ENCODE assay signal across 8 cellular contexts in the genomic region with DNA sequence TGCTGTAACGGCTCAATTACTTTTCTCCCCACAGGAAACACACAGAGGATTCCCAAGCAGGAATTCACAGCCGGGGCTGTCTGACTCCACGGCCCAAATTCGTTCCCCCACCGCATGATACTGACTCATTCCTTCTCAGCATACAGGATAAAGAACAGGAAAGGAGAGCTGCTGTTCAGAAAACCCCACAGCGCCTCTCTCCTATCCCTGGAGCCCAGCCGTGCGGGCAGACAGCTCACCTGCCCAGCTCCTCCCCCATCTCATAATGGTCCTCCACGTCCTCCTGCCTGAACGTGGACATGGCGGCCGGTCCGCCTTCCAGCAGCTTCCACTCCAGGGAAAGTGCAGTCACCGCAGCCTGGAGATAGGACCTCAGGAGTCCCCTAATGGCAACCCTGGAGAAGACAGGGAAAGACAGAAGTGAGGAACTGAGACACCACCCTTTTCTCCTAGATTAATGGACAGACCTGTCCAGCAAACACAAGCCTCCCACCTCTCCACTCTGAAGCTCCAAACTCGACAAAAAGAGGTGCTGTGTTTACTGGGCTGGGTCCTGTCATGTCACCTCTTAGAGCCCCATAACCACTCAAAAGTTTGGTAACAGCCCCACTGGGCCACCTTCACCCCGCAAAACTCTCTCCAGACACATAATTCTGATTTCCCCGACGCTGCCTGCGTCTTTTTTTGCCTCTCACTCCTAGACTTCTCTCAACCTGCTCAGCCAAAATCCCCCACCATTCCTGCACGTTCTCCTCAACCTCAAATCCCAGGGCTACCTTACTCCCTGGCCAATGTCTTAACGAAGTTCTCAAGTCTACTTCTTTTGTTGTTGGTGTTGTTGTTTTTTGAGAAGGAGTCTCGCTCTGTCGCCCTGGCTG. TPM values are rescaled to one million over a fixed set of nuclear protein-coding genes. Genes with fewer than 3 reads are reported as not detected.
DNase-seq lines count a peak whose midpoint lies in the region; ATAC-seq, FAIRE-seq and TF ChIP-seq lines count a peak whose summit lies in the region.

No MANE protein-coding gene starts in this region.

- ATAC-seq in A549 (peak; percentile 37), left ventricle myocardium superior (peak; percentile 19)
- ATAC-seq in activated T-helper 17 cell treated with anti-CD3 and anti-CD28 coated beads, Interleukin-2, amount 50 U/mL, for 72 hours (replicated peaks) = no peak

- no peak for TF ChIP-seq CTCF in A549 (IDR thresholded peaks at IDR 0.05)
- TF ChIP-seq CTCF in HEK293 (tag by site-specific recombination; IDR thresholded peaks at IDR 0.05) = peak; percentile 57

- DNase-seq in A549 (ENCODE audit: low read depth in 1 of 2, low spot score in 1 of 2) (peak; percentile 46 to 72), left ventricle myocardium superior (no peak), skeletal muscle cell (ENCODE audit: low read depth) (peak; percentile 54), NCI-H2171 (lab: John Stamatoyannopoulos, UW) (no peak), SW480 (ENCODE audit: low spot score) (no peak), NCI-H1048 (lab: John Stamatoyannopoulos, UW) (no peak)

- peaks cover 55% of the 10 kb centered on the region for H3K36me3 Mint-ChIP-seq in activated T-helper 17 cell treated with anti-CD3 and anti-CD28 coated beads, Interleukin-2, amount 50 U/mL, for 72 hours (ENCODE audit: low read depth)

- 10% methylated on average over 19 of the region's 23 CpGs for WGBS in A549 (ENCODE audit: missing lambda C conversion rate)

- CTCF ChIA-PET in A549 (lab: Yijun Ruan, JAX) = interaction anchor here (0.5 to 4.8 kb wide), 12 partner anchors 11 to 387 kb away, joined by 3 to 16 read pairs (median 3); a partner anchor contains a TSS
- CTCF ChIA-PET in HEK293 (lab: Yijun Ruan, JAX) = interaction anchor here (0.5 to 2.0 kb wide), 13 partner anchors 9 to 438 kb away, joined by 3 to 10 read pairs (median 4); a partner anchor contains a TSS

- peak overlapping the region; percentile 95 for H3K27ac Mint-ChIP-seq in activated T-helper 17 cell treated with anti-CD3 and anti-CD28 coated beads, Interleukin-2, amount 50 U/mL, for 72 hours

- POLR2A ChIA-PET in A549 (lab: Yijun Ruan, JAX) (interaction anchor here (0.6 to 4.7 kb wide), 4 partner anchors 10 to 151 kb away, joined by 3 to 60 read pairs (median 4); a partner anchor contains a TSS), HEK293 (lab: Yijun Ruan, JAX) (interaction anchor here (0.7 to 5.3 kb wide), 13 partner anchors 11 to 502 kb away, joined by 3 to 258 read pairs (median 6); a partner anchor contains a TSS)

- H3K4me1 Mint-ChIP-seq in activated T-helper 17 cell treated with anti-CD3 and anti-CD28 coated beads, Interleukin-2, amount 50 U/mL, for 72 hours = peaks cover 11% of the 10 kb centered on the region

- peak overlapping the region; percentile 92 for H3K4me3 Mint-ChIP-seq in activated T-helper 17 cell treated with anti-CD3 and anti-CD28 coated beads, Interleukin-2, amount 50 U/mL, for 72 hours

- peak overlapping the region; percentile 88 to 98 for H3K27ac ChIP-seq in A549
- H3K27ac ChIP-seq in HEK293 (ENCODE audit: extremely low read depth, low read depth, low read length) = peak overlapping the region; percentile 78

- peak overlapping the region; percentile 94 for H3K4me2 ChIP-seq in A549

- TF ChIP-seq RAD21 in A549 (conservative IDR thresholded peaks at IDR 0.05 in 1 of 2, IDR thresholded peaks at IDR 0.05 in 1 of 2) = peak in 1 of 2 experiments; percentile 27; a peak in 2 of 5 replicates

- no peak for TF ChIP-seq EP300 in A549 (IDR thresholded peaks at IDR 0.05)

- H3K9me3 ChIP-seq in A549 (no peaks in the 10 kb centered on the region), HEK293 (ENCODE audit: control insufficient read depth, insufficient read depth, low read depth, low read length) (no peaks in the 10 kb centered on the region)

- no peak for FAIRE-seq in A549 (lab: Jason Lieb, UNC)

- no peaks in the 10 kb centered on the region for H3K9me3 Mint-ChIP-seq in activated T-helper 17 cell treated with anti-CD3 and anti-CD28 coated beads, Interleukin-2, amount 50 U/mL, for 72 hours

- H3K4me1 ChIP-seq in A549 (peaks cover 23% of the 10 kb centered on the region), HEK293 (ENCODE audit: control insufficient read depth, insufficient read depth, low read length) (peaks cover 17% of the 10 kb centered on the region)

- intact Hi-C loops in left ventricle myocardium superior (cut with micrococcal nuclease) = no loop called here

- no peak for TF ChIP-seq POLR2A in A549 (IDR thresholded peaks at IDR 0.05; ENCODE audit: low read length)

- H3K36me3 ChIP-seq in HEK293 (ENCODE audit: control insufficient read depth in 2 of 2, insufficient read depth in 1 of 2, low read length in 2 of 2) = peaks cover 18 to 38% of the 10 kb centered on the region in 2 experiments; a peak in 2 of 3 replicates

- no peaks in the 10 kb centered on the region for H3K27me3 Mint-ChIP-seq in activated T-helper 17 cell treated with anti-CD3 and anti-CD28 coated beads, Interleukin-2, amount 50 U/mL, for 72 hours

- peak overlapping the region; percentile 89 for H3K4me3 ChIP-seq in A549
- H3K4me3 ChIP-seq in HEK293 (ENCODE audit: low read depth, low read length) = peak overlapping the region; percentile 93
- peak overlapping the region; percentile 89 for H3K4me3 ChIP-seq in skeletal muscle cell (ENCODE audit: low read depth, low read length)

TF ChIP-seq in A549, 52 proteins besides CTCF, POLR2A, EP300 and RAD21 (continues in another document):
- TF ChIP-seq ZC3H11A (IDR thresholded peaks at IDR 0.05) = no peak
- TF ChIP-seq CBX8 (IDR thresholded peaks at IDR 0.05) = no peak
- TF ChIP-seq, protein P1, sequence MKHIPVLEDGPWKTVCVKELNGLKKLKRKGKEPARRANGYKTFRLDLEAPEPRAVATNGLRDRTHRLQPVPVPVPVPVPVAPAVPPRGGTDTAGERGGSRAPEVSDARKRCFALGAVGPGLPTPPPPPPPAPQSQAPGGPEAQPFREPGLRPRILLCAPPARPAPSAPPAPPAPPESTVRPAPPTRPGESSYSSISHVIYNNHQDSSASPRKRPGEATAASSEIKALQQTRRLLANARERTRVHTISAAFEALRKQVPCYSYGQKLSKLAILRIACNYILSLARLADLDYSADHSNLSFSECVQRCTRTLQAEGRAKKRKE (CRISPR knock-in tag; IDR thresholded peaks at IDR 0.05; ENCODE audit: low read depth) = no peak
- TF ChIP-seq FOSL2 (IDR thresholded peaks at IDR 0.05) = no peak
- 0 out of 2 replicates have a peak, but pooled peaks have one; percentile 4 for TF ChIP-seq FOSL2 (CRISPR knock-in tag; IDR thresholded peaks at IDR 0.05)
- no peak for TF ChIP-seq NFE2L2 (conservative IDR thresholded peaks at IDR 0.05; ENCODE audit: low read length)
- no peak for TF ChIP-seq POLR2AphosphoS2 (conservative IDR thresholded peaks at IDR 0.05; ENCODE audit: low read length)

TF ChIP-seq in HEK293, 187 proteins besides CTCF, POLR2A, EP300 and RAD21 (continues in another document):
- TF ChIP-seq ZNF677 (tag by site-specific recombination; IDR thresholded peaks at IDR 0.05) = no peak
- TF ChIP-seq ZNF366 (tag by site-specific recombination; conservative IDR thresholded peaks at IDR 0.05) = peak; percentile 38
- TF ChIP-seq SCRT2 (tag by site-specific recombination; IDR thresholded peaks at IDR 0.05) = 0 out of 2 replicates have a peak, but pooled peaks have one; percentile 60
- TF ChIP-seq SCRT1 (tag by site-specific recombination; IDR thresholded peaks at IDR 0.05; ENCODE audit: borderline replicate concordance) = no peak
- no peak for TF ChIP-seq ZNF426 (tag by site-specific recombination; IDR thresholded peaks at IDR 0.05)
- TF ChIP-seq ZNF768 (tag by site-specific recombination; IDR thresholded peaks at IDR 0.05) = no peak
- TF ChIP-seq ZEB2 (tag by site-specific recombination; IDR thresholded peaks at IDR 0.05) = 0 out of 2 replicates have a peak, but pooled peaks have one; percentile 9
- 0 out of 2 replicates have a peak, but pooled peaks have one; percentile 18 for TF ChIP-seq ZNF394 (tag by site-specific recombination; IDR thresholded peaks at IDR 0.05; ENCODE audit: borderline replicate concordance)
- TF ChIP-seq ZNF560 (tag by site-specific recombination; IDR thresholded peaks at IDR 0.05; ENCODE audit: borderline replicate concordance) = no peak

RNA-seq across cellular contexts. Expression of a gene that starts 1.2 kb away (rescaled TPM):
- polyA plus RNA-seq in A549 (2011; rRNA removed) = 30.4 and 33.0 TPM in 2 replicates
- 80.8 and 92.4 TPM in 2 replicates for polyA plus RNA-seq in A549 (2012; cell fraction: cytosol; rRNA removed)
- 89.4 and 104 TPM in 2 replicates for polyA plus RNA-seq in A549 (2012; cell fraction: nucleus; rRNA removed)
- 54.7 to 61.8 TPM (median 54.9 TPM) in 3 replicates for polyA plus RNA-seq in A549 (2017; fragmentation: RNase III; extraction: RNeasy Plus Mini Kit Qiagen cat#74134 plus additional on column Dnase treatment)
- polyA minus RNA-seq in A549 (2011; rRNA and poly(A)+ RNA removed) = 44.8 and 49.2 TPM in 2 replicates
- total RNA-seq in activated T-helper 17 cell treated with anti-CD3 and anti-CD28 coated beads, Interleukin-2, amount 50 U/mL, for 72 hours = 10 to 100 TPM; 37.5 to 40.6 TPM
- 68.5 TPM for total RNA-seq in left ventricle myocardium superior

RNA-seq across cellular contexts. Expression of a gene that starts 15.6 kb away (rescaled TPM):
- polyA plus RNA-seq in A549 (2011; rRNA removed) = 526 and 680 TPM in 2 replicates
- 739 and 972 TPM in 2 replicates for polyA plus RNA-seq in A549 (2012; cell fraction: cytosol; rRNA removed)
- 944 and 1,422 TPM in 2 replicates for polyA plus RNA-seq in A549 (2012; cell fraction: nucleus; rRNA removed)
- 971 to 1,113 TPM (median 999 TPM) in 3 replicates for polyA plus RNA-seq in A549 (2017; fragmentation: RNase III; extraction: RNeasy Plus Mini Kit Qiagen cat#74134 plus additional on column Dnase treatment)
- polyA minus RNA-seq in A549 (2011; rRNA and poly(A)+ RNA removed) = 645 and 954 TPM in 2 replicates
- total RNA-seq in activated T-helper 17 cell treated with anti-CD3 and anti-CD28 coated beads, Interleukin-2, amount 50 U/mL, for 72 hours = 1,000 to 10,000 TPM; 3,211 to 3,379 TPM
- total RNA-seq in left ventricle myocardium superior = 2,417 TPM

RNA-seq across cellular contexts. Expression of a gene that starts 36.8 kb away (rescaled TPM):
- polyA plus RNA-seq in A549 (2011; rRNA removed) (not detected in 2 replicates), A549 (2017; fragmentation: RNase III; extraction: RNeasy Plus Mini Kit Qiagen cat#74134 plus additional on column Dnase treatment) (not detected in 3 replicates)
- not detected in 2 replicates for polyA plus RNA-seq in A549 (2012; cell fraction: cytosol; rRNA removed)
- not detected in 2 replicates for polyA plus RNA-seq in A549 (2012; cell fraction: nucleus; rRNA removed)
- not detected in 2 replicates for polyA minus RNA-seq in A549 (2011; rRNA and poly(A)+ RNA removed)
- total RNA-seq in activated T-helper 17 cell treated with anti-CD3 and anti-CD28 coated beads, Interleukin-2, amount 50 U/mL, for 72 hours = not detected
- total RNA-seq in left ventricle myocardium superior = 1,046 TPM

RNA-seq across cellular contexts. Expression of a gene that starts 37.9 kb away (rescaled TPM):
- polyA plus RNA-seq in A549 (2011; rRNA removed) (4.5 and 5.2 TPM in 2 replicates), A549 (2017; fragmentation: RNase III; extraction: RNeasy Plus Mini Kit Qiagen cat#74134 plus additional on column Dnase treatment) (10.6 to 12.8 TPM (median 11.3 TPM) in 3 replicates)
- polyA plus RNA-seq in A549 (2012; cell fraction: cytosol; rRNA removed) = 8.6 and 11.9 TPM in 2 replicates
- polyA plus RNA-seq in A549 (2012; cell fraction: nucleus; rRNA removed) = 17.1 and 17.4 TPM in 2 replicates
- polyA minus RNA-seq in A549 (2011; rRNA and poly(A)+ RNA removed) = 8.8 and 10.8 TPM in 2 replicates
- 10 to 100 TPM; 32.8 to 39.1 TPM for total RNA-seq in activated T-helper 17 cell treated with anti-CD3 and anti-CD28 coated beads, Interleukin-2, amount 50 U/mL, for 72 hours
- total RNA-seq in left ventricle myocardium superior = 19.8 TPM

Comparison
In these comparisons a context has a peak if more than half of its experiments do, and no peak if none do; other contexts are left out.
1. DNase-seq: peak in A549 (2 of 2) and skeletal muscle cell (single experiment); none in left ventricle myocardium superior (single experiment), NCI-H2171 (single experiment), SW480 (single experiment) and NCI-H1048 (single experiment).
2. RNA of a gene that starts 36.8 kb away (total RNA-seq): 1,046 TPM in left ventricle myocardium superior (single experiment); not detected in activated T-helper 17 cell treated with anti-CD3 and anti-CD28 coated beads, Interleukin-2, amount 50 U/mL, for 72 hours; every median in the first group is over 1,000 times any median in the second.
3. Peak in every context shown above with its lines, with median percentiles within 50 percentile points of each other: H3K4me3 ChIP-seq.